Comparison of ENCODE assay signal across 1 cellular context in the genomic region with DNA sequence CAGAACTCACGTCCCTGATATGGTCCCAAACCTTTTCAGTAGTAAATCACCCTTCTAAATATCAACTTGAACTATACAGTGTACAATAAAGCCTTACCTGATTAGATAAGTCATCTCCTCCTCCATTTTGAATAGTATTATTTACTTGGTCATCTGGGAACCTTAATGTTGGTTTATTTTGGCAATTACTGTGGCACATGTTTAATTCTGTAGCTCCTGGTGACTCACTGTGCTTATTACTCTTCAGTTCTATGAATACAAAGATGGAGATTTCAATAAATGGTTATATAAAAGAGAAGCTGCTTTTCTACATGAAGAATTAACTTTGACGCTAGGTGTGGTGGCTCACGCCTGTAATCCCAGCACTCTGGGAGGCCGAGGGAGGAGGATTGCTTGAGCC.
TF ChIP-seq lines count a peak whose summit lies in the region.

No MANE protein-coding gene starts in this region.

TF ChIP-seq in IMR-90, 13 proteins besides CTCF, POLR2A, EP300 and RAD21 (continued from another document):
- TF ChIP-seq, protein P1, sequence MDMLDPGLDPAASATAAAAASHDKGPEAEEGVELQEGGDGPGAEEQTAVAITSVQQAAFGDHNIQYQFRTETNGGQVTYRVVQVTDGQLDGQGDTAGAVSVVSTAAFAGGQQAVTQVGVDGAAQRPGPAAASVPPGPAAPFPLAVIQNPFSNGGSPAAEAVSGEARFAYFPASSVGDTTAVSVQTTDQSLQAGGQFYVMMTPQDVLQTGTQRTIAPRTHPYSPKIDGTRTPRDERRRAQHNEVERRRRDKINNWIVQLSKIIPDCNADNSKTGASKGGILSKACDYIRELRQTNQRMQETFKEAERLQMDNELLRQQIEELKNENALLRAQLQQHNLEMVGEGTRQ (IDR thresholded peaks at IDR 0.05; ENCODE audit: low read depth, low read length) = no peak
- no peak for TF ChIP-seq SMC3 (IDR thresholded peaks at IDR 0.05; ENCODE audit: low read depth, low read length)
- TF ChIP-seq NFE2L2 (IDR thresholded peaks at IDR 0.05; ENCODE audit: low read depth, low read length) = no peak
